8 cellular contexts compared by ENCODE assay signal in genomic region chr4:173171098-173171497, GRCh38. TPM values are rescaled to one million over a fixed set of nuclear protein-coding genes. Genes with fewer than 3 reads are reported as not detected.
DNase-seq lines count a peak whose midpoint lies in the region; ATAC-seq and TF ChIP-seq lines count a peak whose summit lies in the region.

No MANE protein-coding gene starts in this region.

- no peak overlapping the region for H3K27ac Mint-ChIP-seq in neural crest cell (ENCODE audit: unreplicated experiment)

- no peaks in the 10 kb centered on the region for H3K9me2 ChIP-seq in Loucy (replicated peaks; ENCODE audit: low read depth, low read length)

- H2AFZ ChIP-seq in Loucy (ENCODE audit: low read length): no peak overlapping the region

- H3K4me3 Mint-ChIP-seq in neural crest cell: peak overlapping the region; percentile 88

- H3K27me3 Mint-ChIP-seq in neural crest cell (ENCODE audit: low read depth): no peaks in the 10 kb centered on the region

- peak overlapping the region; percentile 86 for H3K9ac ChIP-seq in Loucy (ENCODE audit: low read depth, low read length, poor library complexity, severe bottlenecking)

- peak overlapping the region; percentile 97 for H3K4me2 ChIP-seq in Loucy (ENCODE audit: low read depth, low read length, poor library complexity, severe bottlenecking)

- H3K36me3 Mint-ChIP-seq in neural crest cell (ENCODE audit: low read depth): no peaks in the 10 kb centered on the region

- no peaks in the 10 kb centered on the region for H3K9me3 ChIP-seq in Loucy (ENCODE audit: insufficient read depth, low read depth, low read length)

- H3K79me2 ChIP-seq in Loucy (ENCODE audit: insufficient read depth, low read length): peaks cover 83% of the 10 kb centered on the region

- peaks cover 36% of the 10 kb centered on the region for H3K4me1 Mint-ChIP-seq in neural crest cell

- peaks cover 75% of the 10 kb centered on the region for H3K4me1 ChIP-seq in Loucy (ENCODE audit: insufficient read depth, low read length, poor library complexity, severe bottlenecking)

- TF ChIP-seq CTCF in Loucy (conservative IDR thresholded peaks at IDR 0.05; ENCODE audit: low read length) (peak; percentile 54), astrocyte of the cerebellum (IDR thresholded peaks at IDR 0.05; ENCODE audit: low read depth, low read length, missing control alignments) (peak; percentile 44), neural crest cell (conservative IDR thresholded peaks at IDR 0.05) (peak; percentile 59)

- DNase-seq in NCI-H82 (lab: John Stamatoyannopoulos, UW) (peak; percentile 25), NCI-H82 treated with DMSO at 0.1 percent for 48 hours (lab: John Stamatoyannopoulos, UW; ENCODE audit: unreplicated experiment) (no peak), astrocyte of the cerebellum (ENCODE audit: low read depth) (no peak), neural crest cell (ENCODE audit: low read depth, low spot score) (no peak), GDM1 (lab: John Stamatoyannopoulos, UW) (no peak)

- H3F3A ChIP-seq in Loucy (ENCODE audit: low read depth): no peaks in the 10 kb centered on the region

- in situ Hi-C loops in astrocyte of the cerebellum (cut with HindIII; ENCODE audit: low sequenced_read_pairs): loop anchor here (10.0 kb wide), 1 partner anchor 156 kb away; no protein-coding TSS in a partner anchor

- peaks cover 59% of the 10 kb centered on the region for H4K20me1 ChIP-seq in Loucy (ENCODE audit: insufficient read depth, low read length, poor library complexity, severe bottlenecking)

- H3K36me3 ChIP-seq in Loucy (ENCODE audit: insufficient read depth, low read length): no peaks in the 10 kb centered on the region

- no peaks in the 10 kb centered on the region for H3K9me3 Mint-ChIP-seq in neural crest cell

- H3K27me3 ChIP-seq in Loucy (ENCODE audit: insufficient read depth, low read length, poor library complexity, severe bottlenecking): no peaks in the 10 kb centered on the region

- H3K4me3 ChIP-seq in Loucy (ENCODE audit: low read length, poor library complexity, severe bottlenecking): peak overlapping the region; percentile 97
- no peak overlapping the region for H3K4me3 ChIP-seq in astrocyte of the cerebellum (ENCODE audit: low read depth, low read length)

- ATAC-seq in HG03175 (IDR thresholded peaks at IDR 0.05; ENCODE audit: unreplicated experiment) (no peak), HG03159 (IDR thresholded peaks at IDR 0.05; ENCODE audit: unreplicated experiment) (no peak)

RNA-seq across cellular contexts. Expression of gene GALNT7, which starts 2.5 kb away (rescaled TPM):
- 34.5 and 36.2 TPM in 2 replicates for total RNA-seq in neural crest cell
